ENCODE assay signal across 28 cellular contexts in the genomic region with DNA sequence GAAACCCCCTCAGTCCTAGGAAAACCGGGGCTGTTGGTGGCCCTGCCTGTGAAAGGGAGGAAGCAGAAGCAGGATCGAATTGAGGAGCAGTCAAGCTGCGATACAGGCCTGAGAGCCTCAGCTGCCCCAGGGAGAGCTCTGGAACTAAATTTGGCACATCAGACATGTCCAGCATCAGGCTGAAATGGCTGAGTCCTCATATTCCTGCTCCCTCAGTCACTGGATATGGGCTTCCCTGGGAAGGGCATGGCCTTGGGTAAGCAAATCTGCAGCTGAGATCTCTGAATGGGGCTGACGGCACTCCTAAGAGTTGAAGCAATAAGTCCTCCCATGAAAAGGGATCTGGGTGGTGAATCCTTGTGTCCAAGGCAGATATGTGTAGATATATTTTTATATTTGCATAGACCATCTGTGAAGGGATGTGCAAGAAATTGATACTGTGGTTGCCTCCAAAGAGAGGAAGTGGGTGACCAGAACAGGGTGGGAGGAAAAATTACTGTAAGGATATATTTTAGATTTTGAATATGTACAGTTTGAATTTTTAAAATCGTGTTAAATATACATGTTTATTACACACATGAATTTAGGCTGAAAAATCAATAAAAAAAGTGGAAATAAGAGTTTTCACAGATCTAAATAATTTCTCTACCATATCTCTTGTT.
"Had no signal": no experiment of that assay in that cellular context is flagged by ENCODE, and none has a peak within 500 bp of the region (broad histone marks: within the 10 kb centered on the region; RNA-seq: fewer than 3 reads in every experiment).

No MANE protein-coding gene starts in this region.

- ATAC-seq: activated T-helper 17 cell treated with anti-CD3 and anti-CD28 coated beads, Interleukin-2, amount 50 U/mL, for 72 hours; PC-3; SK-N-SH treated with all-trans-retinoic acid at 6 μM for 48 hours; T-helper 17 cell had no signal

- H3K27ac Mint-ChIP-seq: activated B cell treated with CpG ODN at 0.5 μM for 24 hours; activated CD4-positive, alpha-beta memory T cell treated with anti-CD3 and anti-CD28 coated beads for 36 hours; activated CD4-positive, alpha-beta T cell treated with anti-CD3 and anti-CD28 coated beads, Interleukin-2, amount 10 ng/mL, durations not matched to agents 24 days and 14 days; activated naive CD4-positive, alpha-beta T cell treated with anti-CD3 and anti-CD28 coated beads for 36 hours; activated naive CD8-positive, alpha-beta T cell treated with anti-CD3 and anti-CD28 coated beads for 36 hours; activated T-helper 17 cell treated with anti-CD3 and anti-CD28 coated beads, Interleukin-2, amount 50 U/mL, for 72 hours; IgD-negative memory B cell; T-helper 17 cell had no signal

- H3K9me3 Mint-ChIP-seq: activated B cell treated with CpG ODN at 0.5 μM for 24 hours; activated CD4-positive, alpha-beta memory T cell treated with anti-CD3 and anti-CD28 coated beads for 36 hours; activated CD4-positive, alpha-beta T cell treated with anti-CD3 and anti-CD28 coated beads, Interleukin-2, amount 10 ng/mL, durations not matched to agents 24 days and 14 days; activated naive CD4-positive, alpha-beta T cell treated with anti-CD3 and anti-CD28 coated beads for 36 hours; activated naive CD8-positive, alpha-beta T cell treated with anti-CD3 and anti-CD28 coated beads for 36 hours; activated T-helper 17 cell treated with anti-CD3 and anti-CD28 coated beads, Interleukin-2, amount 50 U/mL, for 72 hours; IgD-negative memory B cell had no signal

- DNase-seq: activated B cell treated with CpG ODN at 0.5 μM for 24 hours; activated CD4-positive, alpha-beta memory T cell treated with anti-CD3 and anti-CD28 coated beads for 36 hours; activated CD4-positive, alpha-beta T cell treated with anti-CD3 and anti-CD28 coated beads for 1 hour; activated CD4-positive, alpha-beta T cell treated with anti-CD3 and anti-CD28 coated beads, Interleukin-2, amount 10 ng/mL, durations not matched to agents 24 days and 14 days; activated gamma-delta T cell; activated naive CD4-positive, alpha-beta T cell treated with anti-CD3 and anti-CD28 coated beads for 36 hours; activated naive CD8-positive, alpha-beta T cell treated with anti-CD3 and anti-CD28 coated beads for 36 hours; activated T-cell treated with anti-CD3 and anti-CD28 coated beads for 4 hours; activated T-cell treated with anti-CD3 and anti-CD28 coated beads, Interleukin-2, amount 50 U/mL, for 48 hours; adrenal gland; anterior cingulate cortex; caudate nucleus; MM.1S; NCI-H1092; NCI-H1694 treated with DMSO at 0.1 percent for 48 hours; NCI-H2081; NCI-H446; NCI-H524; PC-3; SHP77; T-helper 17 cell; T-helper 9 cell had no signal

- H3K4me1 Mint-ChIP-seq: activated B cell treated with CpG ODN at 0.5 μM for 24 hours; activated CD4-positive, alpha-beta T cell treated with anti-CD3 and anti-CD28 coated beads, Interleukin-2, amount 10 ng/mL, durations not matched to agents 24 days and 14 days; activated naive CD8-positive, alpha-beta T cell treated with anti-CD3 and anti-CD28 coated beads for 36 hours; activated T-helper 17 cell treated with anti-CD3 and anti-CD28 coated beads, Interleukin-2, amount 50 U/mL, for 72 hours; IgD-negative memory B cell; T-helper 17 cell had no signal

- FAIRE-seq: RCC 7860, TTC549 had no signal

- H3K27me3 ChIP-seq: adrenal gland, SJSA1 had no signal

- H3K4me3 ChIP-seq: adrenal gland, SJSA1 had no signal

- H3K27me3 Mint-ChIP-seq: activated B cell treated with CpG ODN at 0.5 μM for 24 hours; activated CD4-positive, alpha-beta memory T cell treated with anti-CD3 and anti-CD28 coated beads for 36 hours; activated CD4-positive, alpha-beta T cell treated with anti-CD3 and anti-CD28 coated beads, Interleukin-2, amount 10 ng/mL, durations not matched to agents 24 days and 14 days; activated naive CD8-positive, alpha-beta T cell treated with anti-CD3 and anti-CD28 coated beads for 36 hours; activated T-helper 17 cell treated with anti-CD3 and anti-CD28 coated beads, Interleukin-2, amount 50 U/mL, for 72 hours; IgD-negative memory B cell; T-helper 17 cell had no signal

- H3K27ac ChIP-seq: adrenal gland, SJSA1 had no signal

- H3K4me1 ChIP-seq: adrenal gland, SJSA1 had no signal

- H3K9me3 ChIP-seq: adrenal gland, SJSA1 had no signal

- H3K36me3 ChIP-seq: adrenal gland, SJSA1 had no signal

- H3K4me3 Mint-ChIP-seq: activated B cell treated with CpG ODN at 0.5 μM for 24 hours; activated CD4-positive, alpha-beta memory T cell treated with anti-CD3 and anti-CD28 coated beads for 36 hours; activated CD4-positive, alpha-beta T cell treated with anti-CD3 and anti-CD28 coated beads, Interleukin-2, amount 10 ng/mL, durations not matched to agents 24 days and 14 days; activated naive CD4-positive, alpha-beta T cell treated with anti-CD3 and anti-CD28 coated beads for 36 hours; activated naive CD8-positive, alpha-beta T cell treated with anti-CD3 and anti-CD28 coated beads for 36 hours; activated T-helper 17 cell treated with anti-CD3 and anti-CD28 coated beads, Interleukin-2, amount 50 U/mL, for 72 hours; IgD-negative memory B cell; T-helper 17 cell had no signal
